Comparison of ENCODE assay signal across 9 cellular contexts in the genomic region with DNA sequence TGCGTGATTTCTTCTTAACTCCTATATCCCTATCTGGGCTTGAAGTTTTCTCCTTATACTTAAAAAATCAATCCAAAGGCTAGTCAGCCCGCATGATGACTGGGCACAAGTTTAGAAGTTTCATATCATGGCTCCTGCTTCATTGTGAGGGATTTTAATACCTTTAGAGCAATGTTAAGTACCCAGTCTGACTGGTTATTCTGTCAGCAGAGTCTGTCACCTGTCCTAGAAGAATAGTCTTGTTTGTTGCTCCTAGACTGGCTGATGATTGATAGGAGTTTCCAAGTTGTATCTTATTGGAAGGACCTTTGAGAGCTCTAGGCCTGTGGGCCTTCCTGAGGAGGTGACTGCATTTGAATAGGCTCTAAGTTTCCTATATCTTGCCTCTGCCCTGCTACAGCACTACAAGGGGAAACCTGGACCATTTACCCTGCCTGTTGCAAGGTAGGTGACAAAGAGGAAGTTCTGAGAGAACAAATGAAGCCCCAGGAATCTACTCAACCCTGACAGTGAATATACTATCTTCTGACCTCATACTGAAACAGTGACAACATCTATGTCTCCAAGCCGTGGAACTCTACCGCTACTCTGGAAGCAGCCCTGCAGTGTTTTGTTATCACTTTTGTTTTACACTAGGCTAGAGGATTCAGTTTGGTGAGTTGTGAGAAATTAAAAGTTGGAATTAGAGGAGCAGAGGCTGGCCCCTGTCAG.
A peak's percentile ranks its signal among the peaks of the same experiment; 100 is the strongest.
DNase-seq lines count a peak whose midpoint lies in the region; ATAC-seq and TF ChIP-seq lines count a peak whose summit lies in the region.
"Had no signal": no experiment of that assay in that cellular context is flagged by ENCODE, and none has a peak within 500 bp of the region (broad histone marks: within the 10 kb centered on the region; RNA-seq: fewer than 3 reads in every experiment).

No MANE protein-coding gene starts in this region.

- DNase-seq in GM12865 (ENCODE audit: low read depth) (peak; percentile 66), anterior cingulate cortex (lab: John Stamatoyannopoulos, UW) (no peak), globus pallidus (ENCODE audit: low spot score) (no peak), DMS 273 (lab: John Stamatoyannopoulos, UW; ENCODE audit: unreplicated experiment) (no peak)
- DNase-seq in activated CD4-positive, alpha-beta T cell treated with anti-CD3 and anti-CD28 coated beads for 48 hours, result no peak
- DNase-seq: body of pancreas had no signal

- ATAC-seq in GM19328 (IDR thresholded peaks at IDR 0.05; ENCODE audit: unreplicated experiment), result peak; percentile 67
- peak; percentile 97 for ATAC-seq in HG02981 (IDR thresholded peaks at IDR 0.05; ENCODE audit: unreplicated experiment)
- peak; percentile 97 for ATAC-seq in activated T-helper 17 cell treated with anti-CD3 and anti-CD28 coated beads, Interleukin-2, amount 50 U/mL, for 72 hours (replicated peaks)
- ATAC-seq: body of pancreas had no signal

- peak overlapping the region; percentile 87 for H3K27ac Mint-ChIP-seq in activated T-helper 17 cell treated with anti-CD3 and anti-CD28 coated beads, Interleukin-2, amount 50 U/mL, for 72 hours

- H3K4me1 Mint-ChIP-seq in activated T-helper 17 cell treated with anti-CD3 and anti-CD28 coated beads, Interleukin-2, amount 50 U/mL, for 72 hours, result peaks cover 26% of the 10 kb centered on the region

- H3K4me3 ChIP-seq in GM12865 (ENCODE audit: low read depth, low read length), result no peak overlapping the region
- H3K4me3 ChIP-seq: body of pancreas had no signal

- TF ChIP-seq CTCF in GM12865 (IDR thresholded peaks at IDR 0.05; ENCODE audit: insufficient read depth, low read depth, low read length, missing control alignments), result no peak

- no peaks in the 10 kb centered on the region for H3K9me3 Mint-ChIP-seq in activated T-helper 17 cell treated with anti-CD3 and anti-CD28 coated beads, Interleukin-2, amount 50 U/mL, for 72 hours

- H3K36me3 Mint-ChIP-seq in activated T-helper 17 cell treated with anti-CD3 and anti-CD28 coated beads, Interleukin-2, amount 50 U/mL, for 72 hours (ENCODE audit: low read depth), result peaks cover 53% of the 10 kb centered on the region

- H3K27me3 Mint-ChIP-seq in activated T-helper 17 cell treated with anti-CD3 and anti-CD28 coated beads, Interleukin-2, amount 50 U/mL, for 72 hours, result no peaks in the 10 kb centered on the region

- H3K4me3 Mint-ChIP-seq in activated T-helper 17 cell treated with anti-CD3 and anti-CD28 coated beads, Interleukin-2, amount 50 U/mL, for 72 hours, result peak overlapping the region; percentile 56
